In the genomic region with DNA sequence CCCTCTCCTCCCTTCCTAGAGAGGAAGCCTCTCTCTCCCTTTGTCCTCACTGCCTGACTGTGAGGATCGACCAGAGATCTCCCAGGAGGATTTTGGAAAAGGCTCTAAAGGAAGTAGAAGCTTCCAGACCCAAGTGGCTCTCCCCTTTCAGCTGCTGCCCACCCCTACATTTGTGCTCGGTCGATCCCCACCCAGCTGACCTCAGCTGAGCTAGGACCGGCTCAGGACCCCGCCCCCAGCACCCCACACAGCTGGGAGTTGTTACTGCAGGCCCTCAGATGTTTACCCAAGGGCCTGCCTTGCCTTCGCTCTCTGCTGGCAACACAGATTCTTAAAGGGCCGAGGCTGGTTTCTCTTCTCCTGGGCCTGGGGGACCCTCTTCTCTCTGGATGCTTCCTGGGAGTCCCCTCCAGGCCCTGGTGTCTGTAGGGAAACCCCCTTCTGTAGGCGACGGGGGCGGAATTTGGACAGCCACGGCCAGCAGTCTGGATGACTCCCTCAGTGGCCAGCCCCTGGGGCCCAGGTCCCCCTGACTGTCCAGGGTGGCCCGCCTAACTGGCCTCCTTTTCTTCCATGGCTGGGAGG, we compare ENCODE assay signal across 16 cellular contexts. TPM values are rescaled to one million over a fixed set of nuclear protein-coding genes. Genes with fewer than 3 reads are reported as not detected.
DNase-seq lines count a peak whose midpoint lies in the region; ATAC-seq and TF ChIP-seq lines count a peak whose summit lies in the region.
"Had no signal": no experiment of that assay in that cellular context is flagged by ENCODE, and none has a peak within 500 bp of the region (broad histone marks: within the 10 kb centered on the region; RNA-seq: fewer than 3 reads in every experiment).

No MANE protein-coding gene starts in this region.

- H3K27ac ChIP-seq in SJCRH30: peak overlapping the region; percentile 27
- peak overlapping the region in 5 of 8 donors; percentile 0 to 31 (median 8) for H3K27ac ChIP-seq in spleen
- H3K27ac ChIP-seq: PC-9 had no signal

- H3K4me3 ChIP-seq in SJCRH30: peak overlapping the region; percentile 29
- H3K4me3 ChIP-seq in mucosa of descending colon: no peak overlapping the region
- no peak overlapping the region for H3K4me3 ChIP-seq in spleen
- H3K4me3 ChIP-seq: PC-9 had no signal

- DNase-seq in SJCRH30: peak; percentile 67 to 72
- DNase-seq in fibroblast of peridontal ligament (ENCODE audit: extremely low read depth): peak; percentile 49
- DNase-seq in mucosa of descending colon: peak in 1 of 3 donors; percentile 46
- no peak for DNase-seq in spleen
- no peak for DNase-seq in erythroblast (lab: John Stamatoyannopoulos, UW)
- DNase-seq in KBM-7: no peak
- DNase-seq: activated CD4-positive, CD25-positive, alpha-beta regulatory T cell; activated CD8-positive, alpha-beta memory T cell treated with anti-CD3 and anti-CD28 coated beads, Interleukin-2, amount 10 ng/mL, durations not matched to agents 7 days and 5 days; DMS153; effector CD4-positive, alpha-beta T cell; naive B cell; NCI-H1694 treated with DMSO at 0.1 percent for 48 hours; PC-9 had no signal

- TF ChIP-seq CTCF in mucosa of descending colon (IDR thresholded peaks at IDR 0.05) (no peak), spleen (IDR thresholded peaks at IDR 0.05 in 8 of 11, conservative IDR thresholded peaks at IDR 0.05 in 3 of 11) (no peak)

- no peak for TF ChIP-seq POLR2A in spleen (IDR thresholded peaks at IDR 0.05)
- no peak for TF ChIP-seq POLR2A in erythroblast (IDR thresholded peaks at IDR 0.05; ENCODE audit: low read length)

- H3K4me1 ChIP-seq in SJCRH30 (peaks cover 10% of the 10 kb centered on the region), mucosa of descending colon (ENCODE audit: low read depth) (peaks cover 7% of the 10 kb centered on the region), spleen (peaks cover 2 to 20% (median 7%) of the 10 kb centered on the region in 6 donors)

- 58 to 86% (median 71%) methylated on average over 11 to 12 of the region's 12 CpGs for WGBS in spleen, 5 donors

- ATAC-seq in mucosa of descending colon (peak; percentile 32), HG03457 (IDR thresholded peaks at IDR 0.05; ENCODE audit: unreplicated experiment) (no peak), esophagus mucosa (no peak)
- ATAC-seq: activated CD8-positive, alpha-beta memory T cell treated with anti-CD3 and anti-CD28 coated beads, Interleukin-2, amount 10 ng/mL, durations not matched to agents 7 days and 5 days had no signal

- intact Hi-C loops in mucosa of descending colon (cut with DNase I, micrococcal nuclease) (no loop called here), spleen (cut with DNase I; ENCODE audit: low total_unique reads) (no loop called here)

- H3K9me3 ChIP-seq in SJCRH30 (replicated peaks) (peaks cover 13% of the 10 kb centered on the region), mucosa of descending colon (peaks cover 10% of the 10 kb centered on the region), spleen (peaks cover 0 to 24% (median 17%) of the 10 kb centered on the region in 8 donors)

- H3K27me3 ChIP-seq in SJCRH30 (no peaks in the 10 kb centered on the region), spleen (replicated peaks in 1 of 7) (peaks cover 0 to 6% (median 0%) of the 10 kb centered on the region in 7 donors)

- in situ Hi-C loops in KBM-7 (cut with MboI; ENCODE audit: low pct_unique_long_range_greater_than_20kb, low sequenced_read_pairs): loop anchor here (25.0 kb wide), 1 partner anchor 90 kb away; no protein-coding TSS in a partner anchor

- H3K36me3 ChIP-seq in SJCRH30: no peaks in the 10 kb centered on the region
- H3K36me3 ChIP-seq in mucosa of descending colon (ENCODE audit: low read depth): no peaks in the 10 kb centered on the region
- no peaks in the 10 kb centered on the region for H3K36me3 ChIP-seq in spleen

RNA-seq across cellular contexts. Expression of a gene that starts 26.9 kb away (rescaled TPM):
- 65.6 and 66.9 TPM in 2 replicates for total RNA-seq in SJCRH30 (2014; rRNA removed; shearing (Covaris generic))
- total RNA-seq in mucosa of descending colon: 100 to 1,000 TPM in 1 of 3 donors, 10 to 100 TPM in 2; 44.9 to 268 (median 91.3) TPM
- 100 to 1,000 TPM; 164 to 333 (median 198) TPM for total RNA-seq in spleen
- polyA plus RNA-seq in spleen: 10 to 100 TPM; 16.3 to 42.2 (median 26.9) TPM
- total RNA-seq in esophagus mucosa: 16.1 TPM

RNA-seq across cellular contexts. Expression of a gene that starts 27.7 kb away (rescaled TPM):
- total RNA-seq in SJCRH30 (2014; rRNA removed; shearing (Covaris generic)): 140 and 142 TPM in 2 replicates
- total RNA-seq in mucosa of descending colon (100 to 1,000 TPM; 329 to 838 (median 752) TPM), spleen (100 to 1,000 TPM in 5 of 7 donors, 10 to 100 TPM in 2; 85.7 to 188 (median 108) TPM), esophagus mucosa (193 TPM)
- 10 to 100 TPM; 33.6 to 58.7 (median 38.3) TPM for polyA plus RNA-seq in spleen

RNA-seq across cellular contexts. Expression of a gene that starts 49.1 kb away (rescaled TPM):
- 1.3 TPM in 2 replicates for total RNA-seq in SJCRH30 (2014; rRNA removed; shearing (Covaris generic))
- total RNA-seq in mucosa of descending colon (1 to 10 TPM; 1.4 to 2.5 (median 2.0) TPM), spleen (10 to 100 TPM in 3 of 7 donors, 1 to 10 TPM in 4; 5.7 to 19.3 (median 9.9) TPM), esophagus mucosa (1.7 TPM)
- 1 to 10 TPM in 1 of 3 donors, under 1 TPM in 2; 0.03 to 3.0 (median 0.09) TPM for polyA plus RNA-seq in spleen
- polyA plus RNA-seq: keratinocyte had no signal

RNA-seq across cellular contexts. Expression of a gene that starts 57.5 kb away (rescaled TPM):
- 89.0 and 98.6 TPM in 2 replicates for total RNA-seq in SJCRH30 (2014; rRNA removed; shearing (Covaris generic))
- total RNA-seq in mucosa of descending colon: 100 to 1,000 TPM; 159 to 376 (median 242) TPM
- 10 to 100 TPM; 48.1 to 76.6 (median 61.2) TPM for total RNA-seq in spleen
- 10 to 100 TPM; 11.2 to 22.1 (median 12.3) TPM for polyA plus RNA-seq in spleen
- 55.5 TPM for total RNA-seq in esophagus mucosa

Comparison
In these comparisons a context has a peak if more than half of its experiments do, and no peak if none do; other contexts are left out.
1. DNase-seq: peak in SJCRH30 (2 of 2) and fibroblast of peridontal ligament (single experiment); none in spleen (single experiment), erythroblast (0 of 2) and KBM-7 (single experiment).